ENCODE assay signal across 1 cellular context in genomic region chr15:34701536-34701935, GRCh38.
TF ChIP-seq lines count a peak whose summit lies in the region.

No MANE protein-coding gene starts in this region.

TF ChIP-seq in K562, 482 proteins besides CTCF, POLR2A, EP300 and RAD21:
- TF ChIP-seq ZNF695 (CRISPR knock-in tag; IDR thresholded peaks at IDR 0.05) (no peak), ZNF316 (IDR thresholded peaks at IDR 0.05) (peak; percentile 78), MAFK (IDR thresholded peaks at IDR 0.05; ENCODE audit: low read length) (peak; percentile 52), NFE2 (IDR thresholded peaks at IDR 0.05; ENCODE audit: low read depth) (no peak), C11orf30 (IDR thresholded peaks at IDR 0.05; ENCODE audit: low read depth) (peak; percentile 46; the same call in 1 of the 2 replicates), TFAP4 (CRISPR knock-in tag; IDR thresholded peaks at IDR 0.05; ENCODE audit: borderline replicate concordance) (peak; percentile 47; the same call in 1 of the 2 replicates)
TF ChIP-seq in K562: peak in this region for 4.
